Comparison of ENCODE assay signal across 27 cellular contexts in the genomic region with DNA sequence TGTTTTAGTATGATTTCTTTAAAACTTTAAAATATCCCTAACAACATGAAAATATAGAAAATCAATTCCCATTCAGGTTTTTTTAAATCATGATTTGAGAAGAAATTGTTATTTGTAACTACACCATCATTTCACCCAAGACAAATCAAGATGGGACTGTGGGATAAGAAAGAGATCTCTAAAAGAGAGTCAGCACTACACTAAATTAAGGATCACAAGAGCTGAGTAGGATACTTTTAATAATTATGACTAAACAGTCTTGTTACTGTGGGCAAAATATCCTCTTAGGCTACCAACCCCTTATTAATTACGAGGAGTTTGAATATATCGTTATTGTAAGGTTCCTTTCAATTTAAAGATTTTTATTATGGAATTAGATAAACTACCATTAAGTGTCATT.
"Had no signal": no experiment of that assay in that cellular context is flagged by ENCODE, and none has a peak within 500 bp of the region (broad histone marks: within the 10 kb centered on the region; RNA-seq: fewer than 3 reads in every experiment).

No MANE protein-coding gene starts in this region.

- H3K9me3 ChIP-seq: colonic mucosa, gastroesophageal sphincter, heart left ventricle, prostate gland, sigmoid colon, spleen, testis, tibial artery had no signal

- ATAC-seq: esophagus mucosa; gastroesophageal sphincter; heart left ventricle; left lobe of liver; naive thymus-derived CD4-positive, alpha-beta T cell; right cardiac atrium; stimulated activated memory B cell treated with anti-CD40 and anti-IgM and Interleukin-4, amounts not matched to agents 10 μg/mL and 1 μg/mL and 100 μg/mL, for 72 hours; stimulated activated naive CD8-positive, alpha-beta T cell treated with anti-CD3 and anti-CD28 coated beads, Interleukin-15, Interleukin-2, amounts not matched to agents 100 U/mL and 50 U/mL, for 24 hours had no signal

- DNase-seq: colonic mucosa; effector CD8-positive, alpha-beta T cell; endodermal cell; foreskin fibroblast; heart left ventricle; kidney; mesendoderm; midbrain; naive thymus-derived CD4-positive, alpha-beta T cell; nephron progenitor cell; nucleus accumbens; right cardiac atrium; sigmoid colon; spleen; stimulated activated CD4-positive, alpha-beta T cell treated with anti-CD3 and anti-CD28 coated beads, Interleukin-4, amount 100 ng/mL, for 4 hours; stimulated activated naive CD8-positive, alpha-beta T cell treated with anti-CD3 and anti-CD28 coated beads, Interleukin-15, Interleukin-2, amounts not matched to agents 100 U/mL and 50 U/mL, for 24 hours; substantia nigra; testis; tibial artery had no signal

- FAIRE-seq: kidney had no signal

- H3K4me3 ChIP-seq: colonic mucosa, gastroesophageal sphincter, heart left ventricle, hepatocyte, prostate gland, sigmoid colon, skin epidermis, spleen, testis, tibial artery had no signal

- H3K79me2 ChIP-seq: hepatocyte had no signal

- H3K27me3 ChIP-seq: testis had no signal

- H3K36me3 ChIP-seq: colonic mucosa, gastroesophageal sphincter, heart left ventricle, prostate gland, sigmoid colon, spleen, tibial artery had no signal

- H3K27ac ChIP-seq: colonic mucosa, epithelial cell of prostate, gastroesophageal sphincter, hepatocyte, prostate gland, sigmoid colon, skin epidermis, spleen, testis, tibial artery had no signal

- H2AFZ ChIP-seq: hepatocyte had no signal

- H3K4me1 ChIP-seq: colonic mucosa, prostate gland had no signal
